ENCODE assay signal across 10 cellular contexts in genomic region chr15:63476229-63476632, GRCh38. TPM values are rescaled to one million over a fixed set of nuclear protein-coding genes. Genes with fewer than 3 reads are reported as not detected.
DNase-seq lines count a peak whose midpoint lies in the region; ATAC-seq, FAIRE-seq and TF ChIP-seq lines count a peak whose summit lies in the region.
"Had no signal": no experiment of that assay in that cellular context is flagged by ENCODE, and none has a peak within 500 bp of the region (broad histone marks: within the 10 kb centered on the region; RNA-seq: fewer than 3 reads in every experiment).

No MANE protein-coding gene starts in this region.

- BruUV-seq in A673 (replicated peaks; lab: Mats Ljungman, UMichigan) (no TSS peak), HCT116 (replicated peaks; lab: Mats Ljungman, UMichigan) (no TSS peak)

- peak overlapping the region; percentile 24; the same call in 1 of the 2 replicates for H3K9ac ChIP-seq in HCT116 (ENCODE audit: low read length)
- no peak overlapping the region for H3K9ac ChIP-seq in adipocyte (ENCODE audit: low read length)

- H3K36me3 ChIP-seq in A673 (ENCODE audit: insufficient read depth, low read length, poor library complexity, severe bottlenecking) (no peaks in the 10 kb centered on the region), HCT116 (ENCODE audit: control insufficient read depth in 1 of 2, insufficient read depth in 2 of 2, low read length in 2 of 2) (no peaks in the 10 kb centered on the region), adipocyte (ENCODE audit: control insufficient read depth, insufficient read depth, low read length, severe bottlenecking) (no peaks in the 10 kb centered on the region)

- CTCF ChIA-PET in A673 (lab: Charles Lee), result no interaction called here
- CTCF ChIA-PET in HCT116 (lab: Charles Lee), result interaction anchor here (1.2 to 2.1 kb wide), 3 partner anchors 9 to 123 kb away, joined by 5 to 11 read pairs (median 8); no protein-coding TSS in a partner anchor

- H3K79me2 ChIP-seq in HCT116 (ENCODE audit: insufficient read depth, low read length), result no peaks in the 10 kb centered on the region

- TF ChIP-seq RAD21 in HCT116 (IDR thresholded peaks at IDR 0.05; ENCODE audit: low read depth), result no peak

- H4K20me1 ChIP-seq in HCT116 (ENCODE audit: insufficient read depth), result no peaks in the 10 kb centered on the region

- H3K4me3 ChIP-seq in A673 (ENCODE audit: low read depth, low read length, poor library complexity, severe bottlenecking), result no peak overlapping the region
- H3K4me3 ChIP-seq in HCT116 (replicated peaks in 1 of 2; ENCODE audit: low read depth in 1 of 2, low read length in 2 of 2), result no peak overlapping the region
- no peak overlapping the region for H3K4me3 ChIP-seq in adipocyte (ENCODE audit: low read length)

- H3K4me1 ChIP-seq in A673 (ENCODE audit: insufficient read depth, low read length, poor library complexity, severe bottlenecking) (no peaks in the 10 kb centered on the region), HCT116 (ENCODE audit: control insufficient read depth in 1 of 2, insufficient read depth in 2 of 2, low read length in 2 of 2) (peaks cover 0 to 29% of the 10 kb centered on the region in 2 experiments; a peak in 2 of 4 replicates), adipocyte (ENCODE audit: control insufficient read depth, insufficient read depth, low read length) (peaks cover 38% of the 10 kb centered on the region)

- TF ChIP-seq POLR2A in HCT116 (IDR thresholded peaks at IDR 0.05; ENCODE audit: borderline replicate concordance, extremely low read depth, insufficient read depth, insufficient read length) (no peak), GM12892 (IDR thresholded peaks at IDR 0.05; ENCODE audit: low read depth, low read length) (no peak)

- H2AFZ ChIP-seq in HCT116 (ENCODE audit: low read depth, low read length, poor library complexity, severe bottlenecking), result peak overlapping the region; percentile 58

- TF ChIP-seq CTCF in A673 (conservative IDR thresholded peaks at IDR 0.05; ENCODE audit: low read depth, low read length) (no peak), HCT116 (IDR thresholded peaks at IDR 0.05 in 2 of 3, conservative IDR thresholded peaks at IDR 0.05 in 1 of 3; ENCODE audit: borderline replicate concordance in 1 of 3, insufficient read depth in 1 of 3, low read depth in 2 of 3, low read length in 2 of 3) (no peak)

- intact Hi-C loops in A673 (cut with micrococcal nuclease; ENCODE audit: unreplicated experiment), result no loop called here
- intact Hi-C loops in HCT116 (cut with micrococcal nuclease), result loop anchor here (1.0 kb wide), 1 partner anchor 28 kb away; the partner anchor contains the start of gene USP3

- no peak overlapping the region for H3K27ac ChIP-seq in A673 (ENCODE audit: low read depth, low read length, poor library complexity, severe bottlenecking)
- H3K27ac ChIP-seq in HCT116 (ENCODE audit: low read depth, low read length), result no peak overlapping the region

- RAD21 ChIA-PET in HCT116 (lab: Charles Lee; ENCODE audit: low non-redundant PET in 1 of 2, low total read pairs in 2 of 2, uncharacterized antibody in 2 of 2, unreplicated experiment in 2 of 2), result no interaction called here

- H3K4me2 ChIP-seq in HCT116 (ENCODE audit: low read length), result peak overlapping the region; percentile 46

- POLR2A ChIA-PET in A673 (lab: Charles Lee; ENCODE audit: low non-redundant PET), result no interaction called here
- POLR2A ChIA-PET in HCT116 (lab: Charles Lee), result interaction anchor here (1.3 to 1.7 kb wide), 2 partner anchors 10 to 28 kb away, joined by 5 to 6 read pairs; partner anchors contain the start of gene USP3

- DNase-seq in A673 (ENCODE audit: low spot score), result peak; percentile 29
- DNase-seq in HCT116 (ENCODE audit: low read depth, low spot score), result peak; percentile 65
- DNase-seq in adipocyte (ENCODE audit: low read depth), result peak; percentile 68
- DNase-seq in kidney glomerular epithelial cell (lab: John Stamatoyannopoulos, UW), result peak; percentile 94
- no peak for DNase-seq in SKM-1 (lab: John Stamatoyannopoulos, UW; ENCODE audit: unreplicated experiment)
- no peak for DNase-seq in GM12892 (ENCODE audit: insufficient read length)
- no peak for DNase-seq in SIG-M5 treated with dmso at 0.1 percent for 504 hours (lab: John Stamatoyannopoulos, UW; ENCODE audit: unreplicated experiment)
- DNase-seq: GF-D8, NCI-H526 had no signal

- ATAC-seq in HCT116 (peak; percentile 81), GM21737 (IDR thresholded peaks at IDR 0.05; ENCODE audit: unreplicated experiment) (no peak)

- H3K9me3 ChIP-seq in A673 (ENCODE audit: low read depth, low read length, poor library complexity, severe bottlenecking) (no peaks in the 10 kb centered on the region), HCT116 (ENCODE audit: control insufficient read depth in 1 of 2, insufficient read depth in 1 of 2, low read depth in 1 of 2, low read length in 2 of 2) (no peaks in the 10 kb centered on the region), adipocyte (ENCODE audit: control insufficient read depth, low read length) (no peaks in the 10 kb centered on the region)

- H3K9me2 ChIP-seq in HCT116 (ENCODE audit: insufficient read depth), result no peaks in the 10 kb centered on the region

- FAIRE-seq in GM12892 (lab: Jason Lieb, UNC), result no peak

- H3K27me3 ChIP-seq in A673 (replicated peaks; ENCODE audit: insufficient read depth, low read depth, low read length, poor library complexity), result no peaks in the 10 kb centered on the region
- no peaks in the 10 kb centered on the region for H3K27me3 ChIP-seq in HCT116 (ENCODE audit: insufficient read depth, low read length)
- H3K27me3 ChIP-seq in adipocyte (replicated peaks; ENCODE audit: control insufficient read depth, insufficient read depth, low read length), result no peaks in the 10 kb centered on the region

TF ChIP-seq in HCT116, 20 proteins besides CTCF, POLR2A, EP300 and RAD21:
- TF ChIP-seq JUND (IDR thresholded peaks at IDR 0.05) (peak; percentile 66), FOSL1 (IDR thresholded peaks at IDR 0.05; ENCODE audit: low read depth) (peak; percentile 60), SP1 (IDR thresholded peaks at IDR 0.05; ENCODE audit: low read depth) (peak; percentile 63), EZH2 (IDR thresholded peaks at IDR 0.05) (no peak), YY1 (IDR thresholded peaks at IDR 0.05; ENCODE audit: extremely low read depth, insufficient replicate concordance, low read depth, low read length) (no peak), TCF7L2 (IDR thresholded peaks at IDR 0.05; ENCODE audit: borderline replicate concordance, extremely low read depth, insufficient read depth, insufficient read length) (no peak)
- TF ChIP-seq, protein P1, sequence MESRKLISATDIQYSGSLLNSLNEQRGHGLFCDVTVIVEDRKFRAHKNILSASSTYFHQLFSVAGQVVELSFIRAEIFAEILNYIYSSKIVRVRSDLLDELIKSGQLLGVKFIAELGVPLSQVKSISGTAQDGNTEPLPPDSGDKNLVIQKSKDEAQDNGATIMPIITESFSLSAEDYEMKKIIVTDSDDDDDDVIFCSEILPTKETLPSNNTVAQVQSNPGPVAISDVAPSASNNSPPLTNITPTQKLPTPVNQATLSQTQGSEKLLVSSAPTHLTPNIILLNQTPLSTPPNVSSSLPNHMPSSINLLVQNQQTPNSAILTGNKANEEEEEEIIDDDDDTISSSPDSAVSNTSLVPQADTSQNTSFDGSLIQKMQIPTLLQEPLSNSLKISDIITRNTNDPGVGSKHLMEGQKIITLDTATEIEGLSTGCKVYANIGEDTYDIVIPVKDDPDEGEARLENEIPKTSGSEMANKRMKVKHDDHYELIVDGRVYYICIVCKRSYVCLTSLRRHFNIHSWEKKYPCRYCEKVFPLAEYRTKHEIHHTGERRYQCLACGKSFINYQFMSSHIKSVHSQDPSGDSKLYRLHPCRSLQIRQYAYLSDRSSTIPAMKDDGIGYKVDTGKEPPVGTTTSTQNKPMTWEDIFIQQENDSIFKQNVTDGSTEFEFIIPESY (IDR thresholded peaks at IDR 0.05; ENCODE audit: extremely low read depth, insufficient replicate concordance, low read length), result no peak
- TF ChIP-seq, protein P2, sequence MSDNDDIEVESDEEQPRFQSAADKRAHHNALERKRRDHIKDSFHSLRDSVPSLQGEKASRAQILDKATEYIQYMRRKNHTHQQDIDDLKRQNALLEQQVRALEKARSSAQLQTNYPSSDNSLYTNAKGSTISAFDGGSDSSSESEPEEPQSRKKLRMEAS (IDR thresholded peaks at IDR 0.05), result no peak

RNA-seq across cellular contexts. Expression of gene USP3, which starts 28.2 kb away (rescaled TPM):
- 65.3 and 76.7 TPM in 2 replicates for total RNA-seq in A673 (2021)
- 61.6 TPM for total RNA-seq in HCT116 (2021; ENCODE audit: unreplicated experiment)
- 36.3 and 40.8 TPM in 2 replicates for polyA plus RNA-seq in HCT116 (2012)
- 27.9 TPM for polyA plus RNA-seq in GM12892 (2012; ENCODE audit: missing spikeins)

Comparison
In these comparisons a context has a peak if more than half of its experiments do, and no peak if none do; other contexts are left out.
1. DNase-seq: peak in A673 (single experiment), HCT116 (single experiment), adipocyte (single experiment) and kidney glomerular epithelial cell (single experiment); none in SKM-1 (single experiment), GM12892 (single experiment) and SIG-M5 treated with dmso at 0.1 percent for 504 hours (single experiment).